ENCODE assay signal across 32 cellular contexts in the genomic region with DNA sequence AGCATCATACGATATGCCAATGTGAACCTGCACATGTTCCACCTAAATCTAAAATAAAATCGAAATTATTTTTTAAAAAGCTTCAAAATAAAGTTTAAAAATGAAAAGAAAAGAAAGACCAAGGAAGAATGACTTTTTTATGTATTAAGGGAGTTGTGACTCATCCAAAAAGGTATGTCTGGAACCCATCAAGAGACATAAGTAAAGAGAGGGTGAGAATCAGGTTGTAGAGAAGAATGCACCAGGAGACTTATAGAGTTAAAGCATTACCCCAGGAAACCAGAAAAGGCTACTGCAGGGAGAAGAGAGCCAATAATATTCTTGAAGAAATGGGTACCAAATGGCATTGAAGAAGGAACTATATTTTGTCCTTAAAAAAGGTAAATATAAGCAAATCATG.
"Had no signal": no experiment of that assay in that cellular context is flagged by ENCODE, and none has a peak within 500 bp of the region (broad histone marks: within the 10 kb centered on the region; RNA-seq: fewer than 3 reads in every experiment).

No MANE protein-coding gene starts in this region.

- H3K27me3 Mint-ChIP-seq: activated CD4-positive, alpha-beta memory T cell treated with anti-CD3 and anti-CD28 coated beads for 36 hours; activated naive CD4-positive, alpha-beta T cell treated with anti-CD3 and anti-CD28 coated beads, Interleukin-2, amount 50 U/mL, for 24 hours; activated naive CD8-positive, alpha-beta T cell treated with anti-CD3 and anti-CD28 coated beads, Interleukin-2, amount 10 ng/mL, durations not matched to agents 7 days and 5 days; brain; central memory CD8-positive, alpha-beta T cell; IgD-negative memory B cell had no signal

- DNase-seq: activated B cell treated with CpG ODN at 0.5 μM for 24 hours; activated CD4-positive, alpha-beta memory T cell treated with anti-CD3 and anti-CD28 coated beads for 36 hours; activated CD4-positive, alpha-beta T cell treated with anti-CD3 and anti-CD28 coated beads for 4 hours; activated CD4-positive, alpha-beta T cell treated with anti-CD3 and anti-CD28 coated beads, Interleukin-2, amount 50 U/mL, for 1 hour; activated CD4-positive, CD25-positive, alpha-beta regulatory T cell treated with anti-CD3 and anti-CD28 coated beads, Interleukin-2, amount 50 U/mL, for 72 hours; activated gamma-delta T cell; activated naive CD4-positive, alpha-beta T cell treated with Interleukin-2 at 50 U/mL for 16 hours; activated naive CD8-positive, alpha-beta T cell treated with anti-CD3 and anti-CD28 coated beads, Interleukin-2, amount 10 ng/mL, durations not matched to agents 7 days and 5 days; activated T-cell treated with anti-CD3 and anti-CD28 coated beads, Interleukin-2, amount 50 U/mL, for 1 hour; activated T-cell treated with anti-CD3 and anti-CD28 coated beads, Interleukin-2, amount 50 U/mL, for 72 hours; Karpas-422; KBM-7; NCI-H1105; NCI-H1417 treated with DMSO at 0.1 percent for 48 hours; NCI-H1930; NCI-H2081 treated with DMSO at 0.1 percent for 48 hours; NCI-H345; NCI-H524 treated with DMSO at 0.1 percent for 48 hours; Peyer's patch; Right ventricle myocardium superior; SW 1271; T-helper 1 cell; T-helper 2 cell; T-helper 9 cell had no signal

- ATAC-seq: activated T-cell treated with anti-CD3 and anti-CD28 coated beads, Interleukin-2, amount 50 U/mL, for 72 hours; activated T-helper 17 cell treated with anti-CD3 and anti-CD28 coated beads, Interleukin-2, amount 50 U/mL, for 72 hours had no signal

- H3K27ac Mint-ChIP-seq: activated B cell treated with CpG ODN at 0.5 μM for 24 hours; activated CD4-positive, alpha-beta memory T cell treated with anti-CD3 and anti-CD28 coated beads for 36 hours; activated naive CD4-positive, alpha-beta T cell treated with anti-CD3 and anti-CD28 coated beads, Interleukin-2, amount 50 U/mL, for 24 hours; activated naive CD8-positive, alpha-beta T cell treated with anti-CD3 and anti-CD28 coated beads, Interleukin-2, amount 10 ng/mL, durations not matched to agents 7 days and 5 days; activated T-cell treated with anti-CD3 and anti-CD28 coated beads, Interleukin-2, amount 50 U/mL, for 72 hours; activated T-helper 17 cell treated with anti-CD3 and anti-CD28 coated beads, Interleukin-2, amount 50 U/mL, for 72 hours; brain; IgD-negative memory B cell had no signal

- H3K9me3 ChIP-seq: Peyer's patch had no signal

- H3K9me3 Mint-ChIP-seq: activated B cell treated with CpG ODN at 0.5 μM for 24 hours; activated CD4-positive, alpha-beta memory T cell treated with anti-CD3 and anti-CD28 coated beads for 36 hours; activated naive CD8-positive, alpha-beta T cell treated with anti-CD3 and anti-CD28 coated beads, Interleukin-2, amount 10 ng/mL, durations not matched to agents 7 days and 5 days; activated T-cell treated with anti-CD3 and anti-CD28 coated beads, Interleukin-2, amount 50 U/mL, for 72 hours; activated T-helper 17 cell treated with anti-CD3 and anti-CD28 coated beads, Interleukin-2, amount 50 U/mL, for 72 hours; brain; central memory CD8-positive, alpha-beta T cell; IgD-negative memory B cell had no signal

- H3K4me3 Mint-ChIP-seq: activated B cell treated with CpG ODN at 0.5 μM for 24 hours; activated CD4-positive, alpha-beta memory T cell treated with anti-CD3 and anti-CD28 coated beads for 36 hours; activated naive CD4-positive, alpha-beta T cell treated with anti-CD3 and anti-CD28 coated beads, Interleukin-2, amount 50 U/mL, for 24 hours; activated naive CD8-positive, alpha-beta T cell treated with anti-CD3 and anti-CD28 coated beads, Interleukin-2, amount 10 ng/mL, durations not matched to agents 7 days and 5 days; activated T-cell treated with anti-CD3 and anti-CD28 coated beads, Interleukin-2, amount 50 U/mL, for 72 hours; activated T-helper 17 cell treated with anti-CD3 and anti-CD28 coated beads, Interleukin-2, amount 50 U/mL, for 72 hours; brain; central memory CD8-positive, alpha-beta T cell; IgD-negative memory B cell had no signal

- H3K36me3 Mint-ChIP-seq: activated CD4-positive, alpha-beta memory T cell treated with anti-CD3 and anti-CD28 coated beads for 36 hours; activated naive CD4-positive, alpha-beta T cell treated with anti-CD3 and anti-CD28 coated beads, Interleukin-2, amount 50 U/mL, for 24 hours; activated naive CD8-positive, alpha-beta T cell treated with anti-CD3 and anti-CD28 coated beads, Interleukin-2, amount 10 ng/mL, durations not matched to agents 7 days and 5 days; IgD-negative memory B cell had no signal

- H3K27me3 ChIP-seq: cardiac muscle cell, Peyer's patch had no signal

- H3K4me3 ChIP-seq: cardiac muscle cell, Peyer's patch had no signal

- H3K36me3 ChIP-seq: cardiac muscle cell, Peyer's patch had no signal

- H3K4me1 ChIP-seq: Peyer's patch had no signal

- H3K27ac ChIP-seq: cardiac muscle cell, Peyer's patch, RWPE1, VCaP had no signal

- H3K4me1 Mint-ChIP-seq: activated B cell treated with CpG ODN at 0.5 μM for 24 hours; activated naive CD4-positive, alpha-beta T cell treated with anti-CD3 and anti-CD28 coated beads, Interleukin-2, amount 50 U/mL, for 24 hours; activated naive CD8-positive, alpha-beta T cell treated with anti-CD3 and anti-CD28 coated beads, Interleukin-2, amount 10 ng/mL, durations not matched to agents 7 days and 5 days; activated T-helper 17 cell treated with anti-CD3 and anti-CD28 coated beads, Interleukin-2, amount 50 U/mL, for 72 hours; central memory CD8-positive, alpha-beta T cell; IgD-negative memory B cell had no signal
